Comparison of ENCODE assay signal across 22 cellular contexts in the genomic region with DNA sequence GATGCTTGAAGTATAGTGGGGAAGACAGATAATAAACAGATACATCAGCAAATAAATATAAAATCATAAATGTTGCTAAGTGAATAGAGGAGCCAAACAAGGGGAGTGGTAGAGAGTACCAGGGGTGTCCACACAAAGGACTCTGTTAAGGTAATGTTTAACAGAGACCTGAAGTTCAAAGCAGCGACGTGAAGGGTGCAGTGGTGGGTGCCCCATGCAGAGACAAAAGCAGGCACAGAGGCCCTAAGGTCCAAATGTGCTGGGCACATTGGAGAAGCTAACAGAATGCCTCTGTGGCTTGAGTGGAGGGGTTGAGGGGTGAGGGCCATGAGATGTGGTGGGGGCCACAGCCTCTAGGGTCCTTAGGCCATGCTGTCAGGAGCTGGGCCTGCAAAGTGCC.
A peak's percentile ranks its signal among the peaks of the same experiment; 100 is the strongest.
DNase-seq lines count a peak whose midpoint lies in the region; ATAC-seq, FAIRE-seq and TF ChIP-seq lines count a peak whose summit lies in the region.
"Had no signal": no experiment of that assay in that cellular context is flagged by ENCODE, and none has a peak within 500 bp of the region (broad histone marks: within the 10 kb centered on the region; RNA-seq: fewer than 3 reads in every experiment).

No MANE protein-coding gene starts in this region.

- H3K4me2 ChIP-seq in HepG2 (ENCODE audit: low read depth, low read length) (peak overlapping the region; percentile 37; the same call in 1 of the 2 replicates), IMR-90 (ENCODE audit: low read depth, low read length) (no peak overlapping the region), mesenchymal stem cell (ENCODE audit: low read length, poor library complexity, severe bottlenecking) (no peak overlapping the region), neural cell (ENCODE audit: low read length) (no peak overlapping the region)
- H3K4me2 ChIP-seq: A549; BLaER1 treated with 17β-estradiol and CSF1 and Interleukin-3, amounts not matched to agents 10 nM and 100 nM had no signal

- no peak overlapping the region for H3K9ac ChIP-seq in HepG2 (ENCODE audit: insufficient read depth, low read depth, low read length)
- H3K9ac ChIP-seq in IMR-90 (ENCODE audit: low read depth, low read length), result no peak overlapping the region
- H3K9ac ChIP-seq in mesenchymal stem cell (ENCODE audit: low read length), result no peak overlapping the region
- H3K9ac ChIP-seq in neural cell (ENCODE audit: low read length), result no peak overlapping the region
- H3K9ac ChIP-seq: BLaER1 treated with 17β-estradiol and CSF1 and Interleukin-3, amounts not matched to agents 10 nM and 100 nM had no signal

- peaks cover 28% of the 10 kb centered on the region for H3K4me1 ChIP-seq in HepG2 (ENCODE audit: insufficient read depth, low read length)
- no peaks in the 10 kb centered on the region for H3K4me1 ChIP-seq in right lobe of liver
- peaks cover 8% of the 10 kb centered on the region for H3K4me1 ChIP-seq in IMR-90 (ENCODE audit: control insufficient read depth, insufficient read depth, low read length)
- no peaks in the 10 kb centered on the region for H3K4me1 ChIP-seq in mesenchymal stem cell (ENCODE audit: control insufficient read depth, insufficient read depth, low read depth, low read length)
- H3K4me1 ChIP-seq: A549, Caco-2 had no signal

- H3K4ac ChIP-seq in IMR-90 (ENCODE audit: low read depth, low read length) (no peak overlapping the region), mesenchymal stem cell (ENCODE audit: low read depth in 1 of 2, low read length in 2 of 2) (no peak overlapping the region)

- H3K79me1 ChIP-seq in IMR-90 (ENCODE audit: low read depth in 1 of 2, low read length in 2 of 2), result no peaks in the 10 kb centered on the region
- no peaks in the 10 kb centered on the region for H3K79me1 ChIP-seq in mesenchymal stem cell (replicated peaks; ENCODE audit: low read length, poor library complexity, severe bottlenecking)

- in situ Hi-C loops in HepG2 (cut with HindIII; ENCODE audit: extremely low pct_ligation_motif_present, low pct_unique_long_range_greater_than_20kb), result loop anchor here (10.0 to 25.0 kb wide), 2 partner anchors 337 to 545 kb away; no protein-coding TSS in a partner anchor
- in situ Hi-C loops in IMR-90 (cut with MboI; ENCODE audit: low sequenced_read_pairs), result no loop called here

- H3K14ac ChIP-seq in IMR-90 (replicated peaks; ENCODE audit: low read depth, low read length) (no peak overlapping the region), mesenchymal stem cell (ENCODE audit: low read length in 2 of 2) (peak overlapping the region in 1 of 2 experiments; percentile 30)

- no peak overlapping the region for H2BK20ac ChIP-seq in IMR-90 (ENCODE audit: low read depth, low read length)

- no TSS peak for BruUV-seq in HepG2 (replicated peaks; lab: Mats Ljungman, UMichigan)
- no TSS peak for BruUV-seq in IMR-90 (replicated peaks; lab: Mats Ljungman, UMichigan)

- CTCF ChIA-PET in HepG2 (lab: Yijun Ruan, JAX; ENCODE audit: low intra/inter-chr PET ratio, low total read pairs) (interaction anchor here (3.7 kb wide), 1 partner anchor 337 kb away, joined by 36 read pairs; no protein-coding TSS in a partner anchor), IMR-90 (lab: Yijun Ruan, JAX) (interaction anchor here (0.7 kb wide), 1 partner anchor 132 kb away, joined by 3 read pairs; the partner anchor contains the start of gene TACR1)

- TF ChIP-seq EP300 in HepG2 (IDR thresholded peaks at IDR 0.05; ENCODE audit: low read depth in 2 of 2, low read length in 2 of 2) (no peak), HepG2 (CRISPR knock-in tag; IDR thresholded peaks at IDR 0.05; ENCODE audit: borderline replicate concordance) (no peak), neural cell (conservative IDR thresholded peaks at IDR 0.05; ENCODE audit: poor library complexity, severe bottlenecking) (no peak)

- peaks cover 5% of the 10 kb centered on the region for H3K9me1 ChIP-seq in IMR-90 (ENCODE audit: insufficient read depth, low read length)

- ATAC-seq in HepG2 (peak; percentile 90), right lobe of liver (no peak), IMR-90 (ENCODE audit: low read depth) (no peak), left cardiac atrium (no peak)
- ATAC-seq: A549; CD8-positive, alpha-beta T cell had no signal

- peak; percentile 58 for DNase-seq in HepG2 (ENCODE audit: low spot score)
- no peak for DNase-seq in right lobe of liver
- no peak for DNase-seq in IMR-90
- no peak for DNase-seq in mesenchymal stem cell
- no peak for DNase-seq in left cardiac atrium
- no peak for DNase-seq in activated CD8-positive, alpha-beta memory T cell treated with anti-CD3 and anti-CD28 coated beads, Interleukin-2, amount 50 U/mL, for 4 hours
- DNase-seq: AML-193; Caco-2; Calu3; CD4-positive, alpha-beta T cell; CD8-positive, alpha-beta T cell; DMS79 treated with DMSO at 0.1 percent for 48 hours; GF-D8 had no signal

- H3K27ac ChIP-seq in HepG2 (ENCODE audit: extremely low read length, insufficient read depth, low read length), result no peak overlapping the region
- H3K27ac ChIP-seq in right lobe of liver, result no peak overlapping the region
- no peak overlapping the region for H3K27ac ChIP-seq in IMR-90 (ENCODE audit: insufficient read depth, low read length)
- no peak overlapping the region for H3K27ac ChIP-seq in mesenchymal stem cell (ENCODE audit: low read length, poor library complexity, severe bottlenecking)
- peak overlapping the region; percentile 79 for H3K27ac ChIP-seq in neural cell (ENCODE audit: low read length)
- H3K27ac ChIP-seq: 22Rv1; A549; BLaER1 treated with 17β-estradiol and CSF1 and Interleukin-3, amounts not matched to agents 10 nM and 100 nM; C4-2B had no signal

- peak; percentile 36 for FAIRE-seq in HepG2 (lab: Jason Lieb, UNC)
- FAIRE-seq: A549, D721Med, G401.6, GM12891, GM19239 had no signal

- H3K79me2 ChIP-seq in HepG2 (ENCODE audit: insufficient read depth, low read length) (no peaks in the 10 kb centered on the region), neural cell (replicated peaks; ENCODE audit: insufficient read depth, low read length) (no peaks in the 10 kb centered on the region)

- no peak overlapping the region for H4K8ac ChIP-seq in IMR-90 (ENCODE audit: low read depth in 2 of 2, low read length in 2 of 2)
- H4K8ac ChIP-seq in mesenchymal stem cell (ENCODE audit: low read length), result no peak overlapping the region

- 16% methylated on average over 2 of the region's 2 CpGs for WGBS in HepG2 (ENCODE audit: low lambda C conversion rate)
- no CpG with 5 or more reads among the region's 2 CpGs for WGBS in right lobe of liver (ENCODE audit: insufficient coverage, low coverage, low lambda C conversion rate, missing lambda C conversion rate)
- WGBS in IMR-90 (ENCODE audit: extremely low coverage in 2 of 2, insufficient read length in 1 of 2), 2 experiments, result 100% methylated on average over 2 of the region's 2 CpGs; no CpG with 5 or more reads in 1 of the 2 experiments
- 98% methylated on average over 2 of the region's 2 CpGs for WGBS in mesenchymal stem cell

- no peak for TF ChIP-seq CTCF in HepG2 (CRISPR knock-in tag; IDR thresholded peaks at IDR 0.05)
- TF ChIP-seq CTCF in right lobe of liver (IDR thresholded peaks at IDR 0.05), result no peak
- TF ChIP-seq CTCF in IMR-90 (conservative IDR thresholded peaks at IDR 0.05; ENCODE audit: low read depth, low read length), result no peak
- no peak for TF ChIP-seq CTCF in neural cell (IDR thresholded peaks at IDR 0.05; ENCODE audit: poor library complexity, severe bottlenecking)

- H2AK9ac ChIP-seq in IMR-90 (replicated peaks; ENCODE audit: low read depth, low read length, poor library complexity), result no peak overlapping the region

- H4K20me1 ChIP-seq in HepG2 (ENCODE audit: insufficient read depth, low read length), result no peaks in the 10 kb centered on the region
- no peaks in the 10 kb centered on the region for H4K20me1 ChIP-seq in IMR-90 (ENCODE audit: insufficient read depth, low read length)
- no peaks in the 10 kb centered on the region for H4K20me1 ChIP-seq in neural cell (ENCODE audit: insufficient read depth)
- H4K20me1 ChIP-seq: BLaER1 treated with 17β-estradiol and CSF1 and Interleukin-3, amounts not matched to agents 10 nM and 100 nM had no signal

- no peaks in the 10 kb centered on the region for H3K36me3 ChIP-seq in HepG2 (replicated peaks in 1 of 2; ENCODE audit: control insufficient read depth in 1 of 2, insufficient read depth in 2 of 2, low read length in 2 of 2)
- no peaks in the 10 kb centered on the region for H3K36me3 ChIP-seq in right lobe of liver
- no peaks in the 10 kb centered on the region for H3K36me3 ChIP-seq in IMR-90 (ENCODE audit: control insufficient read depth, insufficient read depth, low read length)
- H3K36me3 ChIP-seq in mesenchymal stem cell (ENCODE audit: control insufficient read depth in 1 of 2, insufficient read depth in 2 of 2, low read depth in 1 of 2, low read length in 2 of 2), result no peaks in the 10 kb centered on the region
- no peaks in the 10 kb centered on the region for H3K36me3 ChIP-seq in neural cell (ENCODE audit: insufficient read depth, low read length)
- H3K36me3 ChIP-seq: BLaER1 treated with 17β-estradiol and CSF1 and Interleukin-3, amounts not matched to agents 10 nM and 100 nM had no signal

- dilution Hi-C loops in IMR-90 (cut with HindIII; ENCODE audit: low sequenced_read_pairs, unreplicated experiment), result no loop called here

- H3K4me3 ChIP-seq in HepG2 (replicated peaks in 1 of 3; ENCODE audit: insufficient read depth in 1 of 3, low read depth in 2 of 3, low read length in 3 of 3) (no peak overlapping the region), right lobe of liver (no peak overlapping the region), IMR-90 (ENCODE audit: insufficient read depth, low read depth, low read length) (no peak overlapping the region), mesenchymal stem cell (ENCODE audit: insufficient read depth in 1 of 2, low read depth in 1 of 2, low read length in 2 of 2) (no peak overlapping the region), neural cell (ENCODE audit: low read length) (no peak overlapping the region)
- H3K4me3 ChIP-seq: A549; BLaER1 treated with 17β-estradiol and CSF1 and Interleukin-3, amounts not matched to agents 10 nM and 100 nM had no signal

- 0 out of 2 replicates have a peak overlapping the region, but pooled peaks have one; percentile 10 for H2BK120ac ChIP-seq in IMR-90 (ENCODE audit: low read depth, low read length)
- H2BK120ac ChIP-seq in mesenchymal stem cell (ENCODE audit: low read depth, low read length), result no peak overlapping the region

- H3K18ac ChIP-seq in IMR-90 (ENCODE audit: low read depth, low read length) (no peak overlapping the region), mesenchymal stem cell (ENCODE audit: low read depth in 1 of 2, low read length in 2 of 2) (no peak overlapping the region)

- H2BK15ac ChIP-seq in IMR-90 (ENCODE audit: low read depth, low read length) (no peak overlapping the region), mesenchymal stem cell (ENCODE audit: low read depth, poor library complexity, severe bottlenecking) (no peak overlapping the region)

- TF ChIP-seq RAD21 in HepG2 (CRISPR knock-in tag; IDR thresholded peaks at IDR 0.05), result no peak
- TF ChIP-seq RAD21 in IMR-90 (IDR thresholded peaks at IDR 0.05; ENCODE audit: low read length), result no peak
- no peak for TF ChIP-seq RAD21 in neural cell (conservative IDR thresholded peaks at IDR 0.05)

- H3K56ac ChIP-seq in IMR-90 (ENCODE audit: extremely low read depth, insufficient read depth, low read length), result no peak overlapping the region

- no peaks in the 10 kb centered on the region for H3K9me2 ChIP-seq in neural cell (ENCODE audit: insufficient read depth, low read length)

- H2BK5ac ChIP-seq in IMR-90 (ENCODE audit: low read depth, low read length, poor library complexity, severe bottlenecking), result no peak overlapping the region
- H2BK5ac ChIP-seq in mesenchymal stem cell (ENCODE audit: low read depth, low read length, poor library complexity, severe bottlenecking), result no peak overlapping the region

- H3K23ac ChIP-seq in IMR-90 (ENCODE audit: low read depth, low read length), result no peak overlapping the region
- no peak overlapping the region for H3K23ac ChIP-seq in mesenchymal stem cell (ENCODE audit: low read length in 2 of 2)

- POLR2A ChIA-PET in HepG2 (lab: Yijun Ruan, JAX), result no interaction called here
- POLR2A ChIA-PET in IMR-90 (lab: Charles Lee; ENCODE audit: unreplicated experiment), result no interaction called here

- H3K9me3 ChIP-seq in HepG2 (ENCODE audit: low read length) (no peaks in the 10 kb centered on the region), right lobe of liver (no peaks in the 10 kb centered on the region), IMR-90 (ENCODE audit: control insufficient read depth, insufficient read depth, low read length) (no peaks in the 10 kb centered on the region), mesenchymal stem cell (ENCODE audit: control insufficient read depth, low read length) (no peaks in the 10 kb centered on the region), neural cell (ENCODE audit: low read length) (no peaks in the 10 kb centered on the region)
- H3K9me3 ChIP-seq: A549, Caco-2 had no signal

- H2AFZ ChIP-seq in HepG2 (ENCODE audit: low read length), result no peak overlapping the region
- no peak overlapping the region for H2AFZ ChIP-seq in IMR-90 (replicated peaks; ENCODE audit: low read length, poor library complexity)
- H2AFZ ChIP-seq in mesenchymal stem cell (ENCODE audit: low read depth, low read length), result no peak overlapping the region
- H2AFZ ChIP-seq in neural cell (ENCODE audit: low read depth, low read length), result no peak overlapping the region

- no peak overlapping the region; the same call in 1 of the 2 replicates for H4K91ac ChIP-seq in IMR-90 (ENCODE audit: insufficient read depth, low read depth, low read length)
- H4K91ac ChIP-seq in mesenchymal stem cell (ENCODE audit: low read length), result no peak overlapping the region

- no peak overlapping the region for H4K5ac ChIP-seq in IMR-90 (ENCODE audit: low read depth, low read length)

- peak overlapping the region; percentile 30 to 93 for H2BK12ac ChIP-seq in mesenchymal stem cell (ENCODE audit: low read length in 2 of 2)

- H3F3A ChIP-seq in neural cell (ENCODE audit: insufficient read depth, low read length, poor library complexity, severe bottlenecking), result peaks cover 4% of the 10 kb centered on the region

- H2AK5ac ChIP-seq in IMR-90 (ENCODE audit: low read depth, low read length) (no peak overlapping the region), mesenchymal stem cell (ENCODE audit: low read length, severe bottlenecking) (no peak overlapping the region)

- TF ChIP-seq POLR2A in HepG2 (IDR thresholded peaks at IDR 0.05; ENCODE audit: insufficient read depth in 1 of 2, low read depth in 2 of 2, low read length in 2 of 2) (no peak), right lobe of liver (IDR thresholded peaks at IDR 0.05) (no peak), IMR-90 (IDR thresholded peaks at IDR 0.05; ENCODE audit: low read depth, low read length) (no peak)

- H3K27me3 ChIP-seq in HepG2 (ENCODE audit: control insufficient read depth in 1 of 2, insufficient read depth in 2 of 2, low read length in 2 of 2) (no peaks in the 10 kb centered on the region), right lobe of liver (no peaks in the 10 kb centered on the region), IMR-90 (ENCODE audit: control insufficient read depth, insufficient read depth, low read length) (no peaks in the 10 kb centered on the region), mesenchymal stem cell (ENCODE audit: control insufficient read depth in 1 of 2, insufficient read depth in 1 of 2, low read length in 2 of 2) (no peaks in the 10 kb centered on the region), neural cell (ENCODE audit: insufficient read depth, low read depth, low read length) (no peaks in the 10 kb centered on the region)
- H3K27me3 ChIP-seq: BLaER1 treated with 17β-estradiol and CSF1 and Interleukin-3, amounts not matched to agents 10 nM and 100 nM had no signal

- intact Hi-C loops in HepG2 (cut with micrococcal nuclease; ENCODE audit: unreplicated experiment) (loop anchor here (5.0 to 10.0 kb wide), 3 partner anchors 85 to 373 kb away; partner anchors contain the start of gene TACR1), right lobe of liver (cut with DNase I) (no loop called here), IMR-90 (cut with micrococcal nuclease) (loop anchor here (5.0 to 10.0 kb wide), 2 partner anchors 170 to 373 kb away; no protein-coding TSS in a partner anchor), left cardiac atrium (cut with DNase I) (loop anchor here in 1 of 2 donors (5.0 to 10.0 kb wide), 2 partner anchors 143 to 335 kb away; no protein-coding TSS in a partner anchor)

Comparison
In these comparisons a context has a peak if more than half of its experiments do, and no peak if none do; other contexts are left out.
1. intact Hi-C loops: an anchor here in HepG2 (5.0 to 10.0 kb wide) and IMR-90 (5.0 to 10.0 kb wide); none called in right lobe of liver.